In the genomic region with DNA sequence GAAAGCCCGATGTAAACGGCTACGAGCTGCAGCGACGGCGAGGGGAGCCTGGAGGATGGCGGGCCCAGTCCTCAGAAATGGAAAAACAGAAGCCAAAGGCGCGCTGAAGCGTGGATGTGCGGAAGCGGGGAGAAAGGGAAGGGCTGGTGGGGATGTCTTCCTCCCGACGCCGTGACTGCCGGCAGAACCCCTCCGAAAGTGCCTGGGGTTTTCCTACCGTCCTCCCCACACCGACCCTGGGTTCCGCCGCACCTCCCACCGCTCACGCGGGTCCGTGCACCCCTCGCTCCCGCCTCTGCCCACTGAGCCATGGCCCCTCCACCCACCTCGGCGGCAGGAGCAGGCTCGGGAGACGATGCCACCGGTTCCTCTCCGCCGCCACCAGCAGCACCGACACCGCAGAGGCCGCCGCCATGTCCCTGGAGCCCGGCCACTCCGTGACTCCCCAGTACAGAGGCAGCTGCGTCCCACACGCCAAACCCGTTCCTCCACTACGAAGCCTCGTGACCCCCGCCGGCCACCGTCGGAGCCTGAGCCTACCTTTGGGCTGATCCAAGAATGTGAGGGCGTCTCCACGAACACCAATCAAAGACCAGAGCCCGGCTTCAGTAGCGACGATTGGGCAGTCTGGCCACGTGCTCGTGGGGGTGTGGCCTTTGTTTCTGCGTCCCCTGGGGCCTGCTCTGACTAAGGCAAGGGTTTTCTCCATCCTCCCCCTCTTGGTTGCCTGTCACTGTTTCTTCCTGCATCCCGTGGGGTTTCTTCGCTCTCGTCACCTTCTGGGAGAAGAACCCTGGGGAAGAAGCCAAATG, we compare ENCODE assay signal across 1 cellular context.
TF ChIP-seq lines count a peak whose summit lies in the region.

A gene (minus strand): TSS at position 471 of the 812 bp plus-strand sequence. CDS start 56 bp downstream, at position 415.

TF ChIP-seq in HepG2, 621 proteins besides CTCF, POLR2A, EP300 and RAD21 (continued from another document and continues in another):
- TF ChIP-seq, protein P1, sequence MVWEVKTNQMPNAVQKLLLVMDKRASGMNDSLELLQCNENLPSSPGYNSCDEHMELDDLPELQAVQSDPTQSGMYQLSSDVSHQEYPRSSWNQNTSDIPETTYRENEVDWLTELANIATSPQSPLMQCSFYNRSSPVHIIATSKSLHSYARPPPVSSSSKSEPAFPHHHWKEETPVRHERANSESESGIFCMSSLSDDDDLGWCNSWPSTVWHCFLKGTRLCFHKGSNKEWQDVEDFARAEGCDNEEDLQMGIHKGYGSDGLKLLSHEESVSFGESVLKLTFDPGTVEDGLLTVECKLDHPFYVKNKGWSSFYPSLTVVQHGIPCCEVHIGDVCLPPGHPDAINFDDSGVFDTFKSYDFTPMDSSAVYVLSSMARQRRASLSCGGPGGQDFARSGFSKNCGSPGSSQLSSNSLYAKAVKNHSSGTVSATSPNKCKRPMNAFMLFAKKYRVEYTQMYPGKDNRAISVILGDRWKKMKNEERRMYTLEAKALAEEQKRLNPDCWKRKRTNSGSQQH (CRISPR knock-in tag; IDR thresholded peaks at IDR 0.05; ENCODE audit: low read depth): peak; percentile 71; the same call in 1 of the 2 replicates
- TF ChIP-seq PAWR (CRISPR knock-in tag; IDR thresholded peaks at IDR 0.05; ENCODE audit: borderline replicate concordance) (no peak), MATR3 (CRISPR knock-in tag; IDR thresholded peaks at IDR 0.05) (no peak), ZNF235 (CRISPR knock-in tag; IDR thresholded peaks at IDR 0.05; ENCODE audit: borderline replicate concordance) (peak; percentile 94; the same call in 1 of the 2 replicates), SAP130 (CRISPR knock-in tag; IDR thresholded peaks at IDR 0.05; ENCODE audit: low read depth) (peak; percentile 99), ZNF652 (CRISPR knock-in tag; IDR thresholded peaks at IDR 0.05; ENCODE audit: borderline replicate concordance, low read depth) (no peak; the same call in 1 of the 2 replicates), ZNF570 (CRISPR knock-in tag; IDR thresholded peaks at IDR 0.05; ENCODE audit: borderline replicate concordance) (no peak), ZBTB3 (CRISPR knock-in tag; IDR thresholded peaks at IDR 0.05; ENCODE audit: borderline replicate concordance, low read depth) (no peak), CHD2 (IDR thresholded peaks at IDR 0.05; ENCODE audit: low read depth, low read length) (no peak), ZNF605 (CRISPR knock-in tag; IDR thresholded peaks at IDR 0.05) (peak; percentile 93), ZNF839 (CRISPR knock-in tag; IDR thresholded peaks at IDR 0.05; ENCODE audit: borderline replicate concordance) (no peak; the same call in 1 of the 2 replicates), ZNF577 (CRISPR knock-in tag; IDR thresholded peaks at IDR 0.05; ENCODE audit: borderline replicate concordance, low read depth) (no peak), NBN (conservative IDR thresholded peaks at IDR 0.05) (no peak), ZNF629 (CRISPR knock-in tag; conservative IDR thresholded peaks at IDR 0.05) (no peak), ZFP82 (CRISPR knock-in tag; IDR thresholded peaks at IDR 0.05; ENCODE audit: borderline replicate concordance) (no peak), ZNF644 (CRISPR knock-in tag; IDR thresholded peaks at IDR 0.05; ENCODE audit: low read depth) (peak; percentile 29; the same call in 1 of the 2 replicates), GLI4 (CRISPR knock-in tag; IDR thresholded peaks at IDR 0.05; ENCODE audit: borderline replicate concordance) (0 out of 2 replicates have a peak, but pooled peaks have one; percentile 40), ZNF572 (CRISPR knock-in tag; IDR thresholded peaks at IDR 0.05) (0 out of 2 replicates have a peak, but pooled peaks have one; percentile 12), SATB2 (CRISPR knock-in tag; IDR thresholded peaks at IDR 0.05) (no peak), IRF2 (CRISPR knock-in tag; IDR thresholded peaks at IDR 0.05) (peak; percentile 91), ZNF7 (CRISPR knock-in tag; IDR thresholded peaks at IDR 0.05) (no peak), JUN (CRISPR knock-in tag; IDR thresholded peaks at IDR 0.05) (peak; percentile 71), ZNF496 (CRISPR knock-in tag; IDR thresholded peaks at IDR 0.05; ENCODE audit: insufficient replicate concordance) (no peak), ZNF569 (CRISPR knock-in tag; IDR thresholded peaks at IDR 0.05; ENCODE audit: borderline replicate concordance) (no peak), ZMAT3 (CRISPR knock-in tag; conservative IDR thresholded peaks at IDR 0.05) (0 out of 2 replicates have a peak, but pooled peaks have one; percentile 65), KDM5B (CRISPR knock-in tag; IDR thresholded peaks at IDR 0.05; ENCODE audit: borderline replicate concordance) (peak; percentile 91), HOXA5 (CRISPR knock-in tag; IDR thresholded peaks at IDR 0.05) (peak; percentile 84; the same call in 1 of the 2 replicates), ZNF431 (CRISPR knock-in tag; IDR thresholded peaks at IDR 0.05; ENCODE audit: borderline replicate concordance, low read depth) (no peak; the same call in 1 of the 2 replicates), XRCC5 (optimal IDR thresholded peaks at IDR 0.05; ENCODE audit: low read length) (peak; percentile 51), ZNF20 (CRISPR knock-in tag; IDR thresholded peaks at IDR 0.05) (no peak)
- TF ChIP-seq, protein P2, sequence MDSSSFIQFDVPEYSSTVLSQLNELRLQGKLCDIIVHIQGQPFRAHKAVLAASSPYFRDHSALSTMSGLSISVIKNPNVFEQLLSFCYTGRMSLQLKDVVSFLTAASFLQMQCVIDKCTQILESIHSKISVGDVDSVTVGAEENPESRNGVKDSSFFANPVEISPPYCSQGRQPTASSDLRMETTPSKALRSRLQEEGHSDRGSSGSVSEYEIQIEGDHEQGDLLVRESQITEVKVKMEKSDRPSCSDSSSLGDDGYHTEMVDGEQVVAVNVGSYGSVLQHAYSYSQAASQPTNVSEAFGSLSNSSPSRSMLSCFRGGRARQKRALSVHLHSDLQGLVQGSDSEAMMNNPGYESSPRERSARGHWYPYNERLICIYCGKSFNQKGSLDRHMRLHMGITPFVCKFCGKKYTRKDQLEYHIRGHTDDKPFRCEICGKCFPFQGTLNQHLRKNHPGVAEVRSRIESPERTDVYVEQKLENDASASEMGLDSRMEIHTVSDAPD (CRISPR knock-in tag; IDR thresholded peaks at IDR 0.05): no peak
- TF ChIP-seq, protein P3, sequence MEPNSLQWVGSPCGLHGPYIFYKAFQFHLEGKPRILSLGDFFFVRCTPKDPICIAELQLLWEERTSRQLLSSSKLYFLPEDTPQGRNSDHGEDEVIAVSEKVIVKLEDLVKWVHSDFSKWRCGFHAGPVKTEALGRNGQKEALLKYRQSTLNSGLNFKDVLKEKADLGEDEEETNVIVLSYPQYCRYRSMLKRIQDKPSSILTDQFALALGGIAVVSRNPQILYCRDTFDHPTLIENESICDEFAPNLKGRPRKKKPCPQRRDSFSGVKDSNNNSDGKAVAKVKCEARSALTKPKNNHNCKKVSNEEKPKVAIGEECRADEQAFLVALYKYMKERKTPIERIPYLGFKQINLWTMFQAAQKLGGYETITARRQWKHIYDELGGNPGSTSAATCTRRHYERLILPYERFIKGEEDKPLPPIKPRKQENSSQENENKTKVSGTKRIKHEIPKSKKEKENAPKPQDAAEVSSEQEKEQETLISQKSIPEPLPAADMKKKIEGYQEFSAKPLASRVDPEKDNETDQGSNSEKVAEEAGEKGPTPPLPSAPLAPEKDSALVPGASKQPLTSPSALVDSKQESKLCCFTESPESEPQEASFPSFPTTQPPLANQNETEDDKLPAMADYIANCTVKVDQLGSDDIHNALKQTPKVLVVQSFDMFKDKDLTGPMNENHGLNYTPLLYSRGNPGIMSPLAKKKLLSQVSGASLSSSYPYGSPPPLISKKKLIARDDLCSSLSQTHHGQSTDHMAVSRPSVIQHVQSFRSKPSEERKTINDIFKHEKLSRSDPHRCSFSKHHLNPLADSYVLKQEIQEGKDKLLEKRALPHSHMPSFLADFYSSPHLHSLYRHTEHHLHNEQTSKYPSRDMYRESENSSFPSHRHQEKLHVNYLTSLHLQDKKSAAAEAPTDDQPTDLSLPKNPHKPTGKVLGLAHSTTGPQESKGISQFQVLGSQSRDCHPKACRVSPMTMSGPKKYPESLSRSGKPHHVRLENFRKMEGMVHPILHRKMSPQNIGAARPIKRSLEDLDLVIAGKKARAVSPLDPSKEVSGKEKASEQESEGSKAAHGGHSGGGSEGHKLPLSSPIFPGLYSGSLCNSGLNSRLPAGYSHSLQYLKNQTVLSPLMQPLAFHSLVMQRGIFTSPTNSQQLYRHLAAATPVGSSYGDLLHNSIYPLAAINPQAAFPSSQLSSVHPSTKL (CRISPR knock-in tag; IDR thresholded peaks at IDR 0.05): no peak; the same call in 1 of the 2 replicates
- TF ChIP-seq, protein P4, sequence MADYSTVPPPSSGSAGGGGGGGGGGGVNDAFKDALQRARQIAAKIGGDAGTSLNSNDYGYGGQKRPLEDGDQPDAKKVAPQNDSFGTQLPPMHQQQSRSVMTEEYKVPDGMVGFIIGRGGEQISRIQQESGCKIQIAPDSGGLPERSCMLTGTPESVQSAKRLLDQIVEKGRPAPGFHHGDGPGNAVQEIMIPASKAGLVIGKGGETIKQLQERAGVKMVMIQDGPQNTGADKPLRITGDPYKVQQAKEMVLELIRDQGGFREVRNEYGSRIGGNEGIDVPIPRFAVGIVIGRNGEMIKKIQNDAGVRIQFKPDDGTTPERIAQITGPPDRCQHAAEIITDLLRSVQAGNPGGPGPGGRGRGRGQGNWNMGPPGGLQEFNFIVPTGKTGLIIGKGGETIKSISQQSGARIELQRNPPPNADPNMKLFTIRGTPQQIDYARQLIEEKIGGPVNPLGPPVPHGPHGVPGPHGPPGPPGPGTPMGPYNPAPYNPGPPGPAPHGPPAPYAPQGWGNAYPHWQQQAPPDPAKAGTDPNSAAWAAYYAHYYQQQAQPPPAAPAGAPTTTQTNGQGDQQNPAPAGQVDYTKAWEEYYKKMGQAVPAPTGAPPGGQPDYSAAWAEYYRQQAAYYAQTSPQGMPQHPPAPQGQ (CRISPR knock-in tag; IDR thresholded peaks at IDR 0.05; ENCODE audit: borderline replicate concordance): 0 out of 2 replicates have a peak, but pooled peaks have one; percentile 36
- TF ChIP-seq, protein P5, sequence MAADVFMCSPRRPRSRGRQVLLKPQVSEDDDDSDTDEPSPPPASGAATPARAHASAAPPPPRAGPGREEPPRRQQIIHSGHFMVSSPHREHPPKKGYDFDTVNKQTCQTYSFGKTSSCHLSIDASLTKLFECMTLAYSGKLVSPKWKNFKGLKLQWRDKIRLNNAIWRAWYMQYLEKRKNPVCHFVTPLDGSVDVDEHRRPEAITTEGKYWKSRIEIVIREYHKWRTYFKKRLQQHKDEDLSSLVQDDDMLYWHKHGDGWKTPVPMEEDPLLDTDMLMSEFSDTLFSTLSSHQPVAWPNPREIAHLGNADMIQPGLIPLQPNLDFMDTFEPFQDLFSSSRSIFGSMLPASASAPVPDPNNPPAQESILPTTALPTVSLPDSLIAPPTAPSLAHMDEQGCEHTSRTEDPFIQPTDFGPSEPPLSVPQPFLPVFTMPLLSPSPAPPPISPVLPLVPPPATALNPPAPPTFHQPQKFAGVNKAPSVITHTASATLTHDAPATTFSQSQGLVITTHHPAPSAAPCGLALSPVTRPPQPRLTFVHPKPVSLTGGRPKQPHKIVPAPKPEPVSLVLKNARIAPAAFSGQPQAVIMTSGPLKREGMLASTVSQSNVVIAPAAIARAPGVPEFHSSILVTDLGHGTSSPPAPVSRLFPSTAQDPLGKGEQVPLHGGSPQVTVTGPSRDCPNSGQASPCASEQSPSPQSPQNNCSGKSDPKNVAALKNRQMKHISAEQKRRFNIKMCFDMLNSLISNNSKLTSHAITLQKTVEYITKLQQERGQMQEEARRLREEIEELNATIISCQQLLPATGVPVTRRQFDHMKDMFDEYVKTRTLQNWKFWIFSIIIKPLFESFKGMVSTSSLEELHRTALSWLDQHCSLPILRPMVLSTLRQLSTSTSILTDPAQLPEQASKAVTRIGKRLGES (CRISPR knock-in tag; IDR thresholded peaks at IDR 0.05; ENCODE audit: borderline replicate concordance): no peak
- TF ChIP-seq, protein P6, sequence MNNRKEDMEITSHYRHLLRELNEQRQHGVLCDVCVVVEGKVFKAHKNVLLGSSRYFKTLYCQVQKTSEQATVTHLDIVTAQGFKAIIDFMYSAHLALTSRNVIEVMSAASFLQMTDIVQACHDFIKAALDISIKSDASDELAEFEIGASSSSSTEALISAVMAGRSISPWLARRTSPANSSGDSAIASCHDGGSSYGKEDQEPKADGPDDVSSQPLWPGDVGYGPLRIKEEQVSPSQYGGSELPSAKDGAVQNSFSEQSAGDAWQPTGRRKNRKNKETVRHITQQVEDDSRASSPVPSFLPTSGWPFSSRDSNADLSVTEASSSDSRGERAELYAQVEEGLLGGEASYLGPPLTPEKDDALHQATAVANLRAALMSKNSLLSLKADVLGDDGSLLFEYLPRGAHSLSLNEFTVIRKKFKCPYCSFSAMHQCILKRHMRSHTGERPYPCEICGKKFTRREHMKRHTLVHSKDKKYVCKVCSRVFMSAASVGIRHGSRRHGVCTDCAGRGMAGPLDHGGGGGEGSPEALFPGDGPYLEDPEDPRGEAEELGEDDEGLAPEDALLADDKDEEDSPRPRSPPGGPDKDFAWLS (CRISPR knock-in tag; IDR thresholded peaks at IDR 0.05; ENCODE audit: borderline replicate concordance): no peak
- TF ChIP-seq, protein P7, sequence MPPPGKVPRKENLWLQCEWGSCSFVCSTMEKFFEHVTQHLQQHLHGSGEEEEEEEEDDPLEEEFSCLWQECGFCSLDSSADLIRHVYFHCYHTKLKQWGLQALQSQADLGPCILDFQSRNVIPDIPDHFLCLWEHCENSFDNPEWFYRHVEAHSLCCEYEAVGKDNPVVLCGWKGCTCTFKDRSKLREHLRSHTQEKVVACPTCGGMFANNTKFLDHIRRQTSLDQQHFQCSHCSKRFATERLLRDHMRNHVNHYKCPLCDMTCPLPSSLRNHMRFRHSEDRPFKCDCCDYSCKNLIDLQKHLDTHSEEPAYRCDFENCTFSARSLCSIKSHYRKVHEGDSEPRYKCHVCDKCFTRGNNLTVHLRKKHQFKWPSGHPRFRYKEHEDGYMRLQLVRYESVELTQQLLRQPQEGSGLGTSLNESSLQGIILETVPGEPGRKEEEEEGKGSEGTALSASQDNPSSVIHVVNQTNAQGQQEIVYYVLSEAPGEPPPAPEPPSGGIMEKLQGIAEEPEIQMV (CRISPR knock-in tag; IDR thresholded peaks at IDR 0.05; ENCODE audit: low read depth): 0 out of 2 replicates have a peak, but pooled peaks have one; percentile 42
- TF ChIP-seq, protein P8, sequence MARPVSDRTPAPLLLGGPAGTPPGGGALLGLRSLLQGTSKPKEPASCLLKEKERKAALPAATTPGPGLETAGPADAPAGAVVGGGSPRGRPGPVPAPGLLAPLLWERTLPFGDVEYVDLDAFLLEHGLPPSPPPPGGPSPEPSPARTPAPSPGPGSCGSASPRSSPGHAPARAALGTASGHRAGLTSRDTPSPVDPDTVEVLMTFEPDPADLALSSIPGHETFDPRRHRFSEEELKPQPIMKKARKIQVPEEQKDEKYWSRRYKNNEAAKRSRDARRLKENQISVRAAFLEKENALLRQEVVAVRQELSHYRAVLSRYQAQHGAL (CRISPR knock-in tag; IDR thresholded peaks at IDR 0.05; ENCODE audit: not compliant biosample characterization): no peak
